In genomic region chr14:75537071-75537470, GRCh38 we compare ENCODE assay signal across 2 cellular contexts.
TF ChIP-seq lines count a peak whose summit lies in the region.

No MANE protein-coding gene starts in this region.

TF ChIP-seq in IMR-90, 13 proteins besides CTCF, POLR2A, EP300 and RAD21:
- TF ChIP-seq MAZ (IDR thresholded peaks at IDR 0.05; ENCODE audit: borderline replicate concordance, low read depth, low read length) (no peak), FOS (IDR thresholded peaks at IDR 0.05; ENCODE audit: low read depth, low read length) (no peak)

TF ChIP-seq in SK-N-SH treated with all-trans-retinoic acid at 6 μM for 48 hours, 23 proteins besides CTCF, POLR2A, EP300 and RAD21:
- TF ChIP-seq RARB (CRISPR knock-in tag; IDR thresholded peaks at IDR 0.05) (no peak), CSDC2 (CRISPR knock-in tag; IDR thresholded peaks at IDR 0.05) (no peak), CSRNP3 (CRISPR knock-in tag; IDR thresholded peaks at IDR 0.05) (no peak), CREB5 (CRISPR knock-in tag; IDR thresholded peaks at IDR 0.05; ENCODE audit: low read depth) (no peak), PPARA (CRISPR knock-in tag; IDR thresholded peaks at IDR 0.05; ENCODE audit: borderline replicate concordance) (no peak), ESRRG (CRISPR knock-in tag; IDR thresholded peaks at IDR 0.05) (no peak), ZFP30 (CRISPR knock-in tag; IDR thresholded peaks at IDR 0.05) (no peak), BACH2 (CRISPR knock-in tag; IDR thresholded peaks at IDR 0.05; ENCODE audit: borderline replicate concordance) (no peak), ZNF8 (CRISPR knock-in tag; IDR thresholded peaks at IDR 0.05) (no peak), TOX (CRISPR knock-in tag; IDR thresholded peaks at IDR 0.05; ENCODE audit: borderline replicate concordance) (no peak), ISL1 (CRISPR knock-in tag; IDR thresholded peaks at IDR 0.05) (no peak), POU6F1 (CRISPR knock-in tag; IDR thresholded peaks at IDR 0.05; ENCODE audit: borderline replicate concordance, low read depth) (no peak), ZC3H10 (CRISPR knock-in tag; IDR thresholded peaks at IDR 0.05) (no peak)
